Comparison of ENCODE assay signal across 23 cellular contexts in genomic region chr10:104388830-104389229, GRCh38. TPM values are rescaled to one million over a fixed set of nuclear protein-coding genes. Genes with fewer than 3 reads are reported as not detected.
"Had no signal": no experiment of that assay in that cellular context is flagged by ENCODE, and none has a peak within 500 bp of the region (broad histone marks: within the 10 kb centered on the region; RNA-seq: fewer than 3 reads in every experiment).

No MANE protein-coding gene starts in this region.

- H3K36me3 ChIP-seq: SJSA1 had no signal

- DNase-seq: IMR-90, Kasumi-1, KG1, MV-4-11, NCI-H1048, NCI-H1105, NCI-H1417, NCI-H1436 treated with DMSO at 0.1 percent for 48 hours, NCI-H1694, NCI-H187 treated with DMSO at 0.1 percent for 48 hours, NCI-H2029 treated with DMSO at 0.1 percent for 48 hours, NCI-H2171 treated with DMSO at 0.1 percent for 48 hours, NCI-H345, NCI-H446 treated with DMSO at 0.1 percent for 48 hours, NCI-H510A treated with DMSO at 0.1 percent for 48 hours, NCI-H526, NCI-H82, SIG-M5 had no signal

- FAIRE-seq: HepG2, RCC 7860 had no signal

- H3K4me3 ChIP-seq: SJSA1, SK-N-MC had no signal

- H3K27me3 ChIP-seq: SJSA1 had no signal

- ATAC-seq: HepG2 had no signal

- H3K9me3 ChIP-seq: SJSA1 had no signal

- H3K4me1 ChIP-seq: SJSA1 had no signal

- H3K27ac ChIP-seq: RWPE1, SJSA1, SK-N-MC had no signal

RNA-seq across cellular contexts. Expression of gene CFAP58, which starts 35.2 kb away (rescaled TPM):
- total RNA-seq: HepG2 had no signal
